Comparison of ENCODE assay signal across 12 cellular contexts in the genomic region with DNA sequence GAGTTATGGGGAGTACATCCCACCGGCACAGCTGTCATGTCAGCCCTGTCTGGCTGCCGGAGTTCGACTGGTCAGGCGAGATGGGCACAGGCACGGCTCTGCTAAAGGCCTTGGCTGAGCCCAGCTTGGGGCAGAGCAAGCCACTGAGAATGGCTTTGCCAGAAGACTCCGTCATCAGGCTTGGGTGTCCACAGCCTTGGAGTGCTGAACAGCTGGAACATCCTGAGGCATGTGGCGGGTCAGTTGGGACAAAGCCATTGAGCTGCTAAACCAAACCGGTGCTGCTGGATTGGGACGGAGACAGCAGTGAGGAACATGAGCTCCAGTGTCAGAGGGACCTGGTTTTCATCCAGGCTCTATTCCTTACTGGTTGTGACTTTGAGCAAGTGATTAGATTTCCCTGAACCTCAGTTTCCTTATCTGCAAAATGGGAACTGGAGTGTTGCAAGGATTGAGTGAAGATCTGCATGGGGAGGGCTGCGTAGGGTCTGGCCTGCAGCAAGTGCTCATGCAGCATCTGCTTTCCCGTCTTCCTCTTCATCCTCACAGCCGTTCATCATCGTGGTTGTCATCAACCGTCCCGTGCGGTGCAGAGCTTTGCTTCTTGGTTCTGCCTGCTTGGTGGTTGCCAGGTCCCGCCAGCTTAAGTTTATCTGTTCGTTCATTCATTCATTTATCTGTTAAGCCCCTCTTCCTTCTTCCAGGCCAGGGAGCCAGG.
DNase-seq lines count a peak whose midpoint lies in the region; ATAC-seq and TF ChIP-seq lines count a peak whose summit lies in the region.
"Had no signal": no experiment of that assay in that cellular context is flagged by ENCODE, and none has a peak within 500 bp of the region (broad histone marks: within the 10 kb centered on the region; RNA-seq: fewer than 3 reads in every experiment).

No MANE protein-coding gene starts in this region.

- no peaks in the 10 kb centered on the region for H3K27me3 ChIP-seq in aorta (ENCODE audit: control insufficient read depth in 1 of 2, insufficient read depth in 2 of 2, low read length in 1 of 2)
- no peaks in the 10 kb centered on the region for H3K27me3 ChIP-seq in GM23338 (ENCODE audit: insufficient read depth)

- no peaks in the 10 kb centered on the region for H3K9me3 ChIP-seq in aorta (ENCODE audit: control insufficient read depth, low read length)
- H3K9me3 ChIP-seq: HAP-1 had no signal

- H3K36me3 Mint-ChIP-seq in activated CD4-positive, alpha-beta T cell treated with anti-CD3 and anti-CD28 coated beads, Interleukin-2, amount 10 ng/mL, durations not matched to agents 24 days and 14 days (ENCODE audit: low read depth), result peaks cover 18% of the 10 kb centered on the region
- no peaks in the 10 kb centered on the region for H3K36me3 Mint-ChIP-seq in GM23338 (ENCODE audit: low read depth)

- no peak overlapping the region for H3K4me3 Mint-ChIP-seq in activated CD4-positive, alpha-beta T cell treated with anti-CD3 and anti-CD28 coated beads, Interleukin-2, amount 10 ng/mL, durations not matched to agents 24 days and 14 days
- no peak overlapping the region for H3K4me3 Mint-ChIP-seq in GM23338

- WGBS in aorta, 2 donors, result 46 to 51% methylated on average over 18 of the region's 18 CpGs

- no peaks in the 10 kb centered on the region for H3K79me2 ChIP-seq in GM23338 (replicated peaks; ENCODE audit: insufficient read depth)

- peak overlapping the region; percentile 38 for H3K27ac Mint-ChIP-seq in activated CD4-positive, alpha-beta T cell treated with anti-CD3 and anti-CD28 coated beads, Interleukin-2, amount 10 ng/mL, durations not matched to agents 24 days and 14 days
- H3K27ac Mint-ChIP-seq in GM23338, result no peak overlapping the region

- H3K4me1 ChIP-seq in aorta (ENCODE audit: control insufficient read depth in 1 of 2, insufficient read depth in 2 of 2, low read length in 2 of 2) (peaks cover 0 to 1% of the 10 kb centered on the region in 2 donors), GM23338 (ENCODE audit: insufficient read depth) (no peaks in the 10 kb centered on the region)
- H3K4me1 ChIP-seq: HAP-1 had no signal

- no peaks in the 10 kb centered on the region for H3K27me3 Mint-ChIP-seq in activated CD4-positive, alpha-beta T cell treated with anti-CD3 and anti-CD28 coated beads, Interleukin-2, amount 10 ng/mL, durations not matched to agents 24 days and 14 days
- peaks cover 4% of the 10 kb centered on the region for H3K27me3 Mint-ChIP-seq in GM23338 (ENCODE audit: insufficient read depth, low read depth, poor library complexity)

- H3K4me1 Mint-ChIP-seq in activated CD4-positive, alpha-beta T cell treated with anti-CD3 and anti-CD28 coated beads, Interleukin-2, amount 10 ng/mL, durations not matched to agents 24 days and 14 days, result peaks cover 26% of the 10 kb centered on the region
- H3K4me1 Mint-ChIP-seq in GM23338, result peaks cover 4% of the 10 kb centered on the region; the same call in 2 of the 3 replicates

- no peaks in the 10 kb centered on the region for H3K9me3 Mint-ChIP-seq in activated CD4-positive, alpha-beta T cell treated with anti-CD3 and anti-CD28 coated beads, Interleukin-2, amount 10 ng/mL, durations not matched to agents 24 days and 14 days
- H3K9me3 Mint-ChIP-seq in GM23338, result no peaks in the 10 kb centered on the region

- ATAC-seq in aorta (ENCODE audit: low FRiP score), result peak; percentile 62
- no peak for ATAC-seq in GM23338

- no peak overlapping the region for H3K4me3 ChIP-seq in fibroblast of the aortic adventitia (ENCODE audit: low read depth, low read length)
- H3K4me3 ChIP-seq in aorta (ENCODE audit: low read length in 2 of 2), result no peak overlapping the region
- H3K4me3 ChIP-seq in GM23338, result no peak overlapping the region
- H3K4me3 ChIP-seq: GM12878, HAP-1 had no signal

- H4K20me1 ChIP-seq in GM23338 (replicated peaks; ENCODE audit: insufficient read depth), result no peaks in the 10 kb centered on the region

- intact Hi-C loops in activated CD4-positive, alpha-beta T cell treated with anti-CD3 and anti-CD28 coated beads, Interleukin-2, amount 10 ng/mL, durations not matched to agents 24 days and 14 days (cut with micrococcal nuclease), result no loop called here
- intact Hi-C loops in aorta (cut with DNase I), result no loop called here

- no peak overlapping the region for H2AFZ ChIP-seq in GM23338

- H3K36me3 ChIP-seq in aorta (ENCODE audit: control insufficient read depth in 1 of 2, insufficient read depth in 2 of 2, low read length in 1 of 2) (no peaks in the 10 kb centered on the region), GM23338 (ENCODE audit: insufficient read depth) (no peaks in the 10 kb centered on the region)
- H3K36me3 ChIP-seq: HAP-1 had no signal

- no peaks in the 10 kb centered on the region for H3F3A ChIP-seq in GM23338 (replicated peaks; ENCODE audit: low read depth)

- H3K27ac ChIP-seq in aorta (ENCODE audit: low read depth in 1 of 2, low read length in 2 of 2), result no peak overlapping the region
- H3K27ac ChIP-seq in GM23338 (ENCODE audit: low read depth), result no peak overlapping the region

- no peaks in the 10 kb centered on the region for H3K9me2 ChIP-seq in GM23338 (ENCODE audit: insufficient read depth)

- no peak for DNase-seq in activated CD4-positive, alpha-beta T cell treated with anti-CD3 and anti-CD28 coated beads, Interleukin-2, amount 10 ng/mL, durations not matched to agents 24 days and 14 days
- no peak for DNase-seq in activated CD4-positive, alpha-beta T cell treated with anti-CD3 and anti-CD28 coated beads for 48 hours
- DNase-seq in fibroblast of the aortic adventitia (ENCODE audit: low read depth), result peak; percentile 77
- peak; percentile 58 for DNase-seq in myocyte (ENCODE audit: low read depth)
- peak; percentile 65 to 69 for DNase-seq in aorta
- DNase-seq in GM23338 (ENCODE audit: low spot score), result no peak
- DNase-seq in middle frontal gyrus (ENCODE audit: extremely low spot score, low spot score), result no peak
- no peak for DNase-seq in kidney tubule cell (ENCODE audit: low spot score)
- DNase-seq: DMS153, occipital lobe had no signal

- no peak overlapping the region for H3K4me2 ChIP-seq in GM23338

- TF ChIP-seq CTCF in fibroblast of the aortic adventitia (IDR thresholded peaks at IDR 0.05; ENCODE audit: insufficient read depth, low read length) (no peak), GM23338 (conservative IDR thresholded peaks at IDR 0.05; ENCODE audit: low read depth in 2 of 2) (no peak)

TF ChIP-seq in GM23338, 12 proteins besides CTCF, POLR2A, EP300 and RAD21:
- TF ChIP-seq NANOG (IDR thresholded peaks at IDR 0.05; ENCODE audit: borderline replicate concordance) (no peak), CREB1 (CRISPR knock-in tag; IDR thresholded peaks at IDR 0.05; ENCODE audit: low read depth) (no peak), ZNF331 (CRISPR knock-in tag; IDR thresholded peaks at IDR 0.05; ENCODE audit: low read depth) (no peak), EZH2phosphoT487 (IDR thresholded peaks at IDR 0.05; ENCODE audit: unreplicated experiment) (no peak), EZH2 (IDR thresholded peaks at IDR 0.05; ENCODE audit: low read depth, unreplicated experiment) (no peak), POLR2AphosphoS5 (IDR thresholded peaks at IDR 0.05; ENCODE audit: low read depth) (no peak), ZNF114 (CRISPR knock-in tag; IDR thresholded peaks at IDR 0.05) (no peak)

Comparison
In these comparisons a context has a peak if more than half of its experiments do, and no peak if none do; other contexts are left out.
1. DNase-seq: peak in fibroblast of the aortic adventitia (single experiment), myocyte (single experiment) and aorta (2 of 2); none in activated CD4-positive, alpha-beta T cell treated with anti-CD3 and anti-CD28 coated beads, Interleukin-2, amount 10 ng/mL, durations not matched to agents 24 days and 14 days (single experiment), activated CD4-positive, alpha-beta T cell treated with anti-CD3 and anti-CD28 coated beads for 48 hours (single experiment), GM23338 (single experiment), middle frontal gyrus (single experiment) and kidney tubule cell (single experiment).